18 cellular contexts compared by ENCODE assay signal in genomic region chr6:34120953-34121675, GRCh38. TPM values are rescaled to one million over a fixed set of nuclear protein-coding genes. Genes with fewer than 3 reads are reported as not detected.
"Had no signal": no experiment of that assay in that cellular context is flagged by ENCODE, and none has a peak within 500 bp of the region (broad histone marks: within the 10 kb centered on the region; RNA-seq: fewer than 3 reads in every experiment).

No MANE protein-coding gene starts in this region.

- FAIRE-seq: islet of Langerhans had no signal

- H3K27ac ChIP-seq: adrenal gland, coronary artery, epithelial cell of prostate, left lung, stomach, thoracic aorta had no signal

- ATAC-seq: left lung had no signal

- H3K4me3 Mint-ChIP-seq: activated CD4-positive, alpha-beta memory T cell treated with anti-CD3 and anti-CD28 coated beads, Interleukin-2, amount 10 ng/mL, durations not matched to agents 7 days and 5 days; activated naive CD4-positive, alpha-beta T cell treated with anti-CD3 and anti-CD28 coated beads for 36 hours; memory B cell; nephron had no signal

- H3K9me3 Mint-ChIP-seq: activated CD4-positive, alpha-beta memory T cell treated with anti-CD3 and anti-CD28 coated beads, Interleukin-2, amount 10 ng/mL, durations not matched to agents 7 days and 5 days; activated naive CD4-positive, alpha-beta T cell treated with anti-CD3 and anti-CD28 coated beads for 36 hours; memory B cell; nephron had no signal

- H3K4me1 ChIP-seq: adrenal gland, left lung, stomach had no signal

- H3K4me1 Mint-ChIP-seq: activated CD4-positive, alpha-beta memory T cell treated with anti-CD3 and anti-CD28 coated beads, Interleukin-2, amount 10 ng/mL, durations not matched to agents 7 days and 5 days; memory B cell; nephron had no signal

- H3K4me3 ChIP-seq: adrenal gland, coronary artery, left lung, stomach, thoracic aorta had no signal

- H3K27ac Mint-ChIP-seq: activated CD4-positive, alpha-beta memory T cell treated with anti-CD3 and anti-CD28 coated beads, Interleukin-2, amount 10 ng/mL, durations not matched to agents 7 days and 5 days; activated naive CD4-positive, alpha-beta T cell treated with anti-CD3 and anti-CD28 coated beads for 36 hours; memory B cell; nephron had no signal

- DNase-seq: activated CD4-positive, alpha-beta memory T cell treated with anti-CD3 and anti-CD28 coated beads, Interleukin-2, amount 10 ng/mL, durations not matched to agents 7 days and 5 days; activated naive CD4-positive, alpha-beta T cell treated with anti-CD3 and anti-CD28 coated beads for 36 hours; adrenal gland; caudate nucleus; effector CD8-positive, alpha-beta T cell; left lung; stimulated activated CD4-positive, alpha-beta T cell treated with anti-CD3 and anti-CD28 coated beads, Interleukin-4, amount 100 ng/mL, for 1 hour; stimulated activated CD8-positive, alpha-beta memory T cell treated with anti-CD3 and anti-CD28 coated beads, Interleukin-4, amount 100 ng/mL, for 48 hours; stomach; SW 1271 had no signal

- H3K36me3 Mint-ChIP-seq: memory B cell had no signal

- H3K36me3 ChIP-seq: adrenal gland, left lung, stomach, thoracic aorta had no signal

- H3K9me3 ChIP-seq: adrenal gland, left lung, stomach, thoracic aorta had no signal

RNA-seq across cellular contexts. Expression of gene GRM4, which starts 24.8 kb away (rescaled TPM):
- total RNA-seq: activated CD4-positive, alpha-beta memory T cell treated with anti-CD3 and anti-CD28 coated beads, Interleukin-2, amount 10 ng/mL, durations not matched to agents 7 days and 5 days; adrenal gland; glomerular endothelial cell; left lung; pulmonary artery endothelial cell; thoracic aorta had no signal
- polyA plus RNA-seq: adrenal gland, stomach had no signal
